Comparison of ENCODE assay signal across 27 cellular contexts in genomic region chr2:235264512-235264911, GRCh38.
DNase-seq lines count a peak whose midpoint lies in the region; ATAC-seq, FAIRE-seq and TF ChIP-seq lines count a peak whose summit lies in the region.
"Had no signal": no experiment of that assay in that cellular context is flagged by ENCODE, and none has a peak within 500 bp of the region (broad histone marks: within the 10 kb centered on the region; RNA-seq: fewer than 3 reads in every experiment).

No MANE protein-coding gene starts in this region.

- H4K20me1 ChIP-seq in HepG2 (ENCODE audit: insufficient read depth, low read length) = no peaks in the 10 kb centered on the region

- H3K27ac ChIP-seq in HepG2 (ENCODE audit: extremely low read length, insufficient read depth, low read length) (no peak overlapping the region), right lobe of liver (no peak overlapping the region), sigmoid colon (no peak overlapping the region)
- H3K27ac ChIP-seq: C4-2B, cardiac muscle cell, foreskin keratinocyte had no signal

- no peak overlapping the region for H3K9ac ChIP-seq in HepG2 (ENCODE audit: insufficient read depth, low read depth, low read length)

- in situ Hi-C loops in HepG2 (cut with HindIII; ENCODE audit: extremely low pct_ligation_motif_present, low pct_unique_long_range_greater_than_20kb) = no loop called here

- H3K4me1 ChIP-seq in HepG2 (ENCODE audit: insufficient read depth, low read length) (peaks cover 64% of the 10 kb centered on the region), right lobe of liver (no peaks in the 10 kb centered on the region), mucosa of descending colon (ENCODE audit: low read depth) (peaks cover 8% of the 10 kb centered on the region), sigmoid colon (peaks cover 0 to 4% (median 0%) of the 10 kb centered on the region in 4 donors)
- H3K4me1 ChIP-seq: esophagus muscularis mucosa, SJCRH30 had no signal

- DNase-seq in HepG2 (ENCODE audit: low spot score) (no peak), right lobe of liver (no peak), SW480 (ENCODE audit: low spot score) (peak; percentile 11), mucosa of descending colon (peak in 1 of 3 donors; percentile 29), GM10266 (ENCODE audit: extremely low spot score) (no peak), D341Med (ENCODE audit: low spot score) (no peak), RKO (ENCODE audit: low spot score) (no peak), sigmoid colon (no peak)
- DNase-seq: activated T-cell treated with anti-CD3 and anti-CD28 coated beads for 4 hours; heart left ventricle; left cardiac atrium; naive thymus-derived CD8-positive, alpha-beta T cell; NCI-H1048; NCI-H187; NCI-H524 treated with DMSO at 0.1 percent for 48 hours; stimulated activated CD4-positive, alpha-beta T cell treated with anti-CD3 and anti-CD28 coated beads, Interleukin-1b, Interleukin-23, amount 100 ng/mL, for 48 hours; stimulated activated CD8-positive, alpha-beta memory T cell treated with anti-CD3 and anti-CD28 coated beads, Interleukin-4, amount 100 ng/mL, for 48 hours; T-helper 2 cell had no signal

- H2AFZ ChIP-seq in HepG2 (ENCODE audit: low read length) = no peak overlapping the region

- WGBS in HepG2 (ENCODE audit: low lambda C conversion rate) = 58% methylated on average over 8 of the region's 8 CpGs
- WGBS in right lobe of liver (ENCODE audit: insufficient coverage, low coverage, low lambda C conversion rate, missing lambda C conversion rate) = 49% methylated on average over 8 of the region's 8 CpGs
- 31 to 82% methylated on average over 8 of the region's 8 CpGs for WGBS in sigmoid colon, 2 donors

- TF ChIP-seq RAD21 in HepG2 (CRISPR knock-in tag; IDR thresholded peaks at IDR 0.05) = no peak

- H3K4me2 ChIP-seq in HepG2 (ENCODE audit: low read depth, low read length) = no peak overlapping the region; the same call in 1 of the 2 replicates

- TF ChIP-seq POLR2A in HepG2 (IDR thresholded peaks at IDR 0.05; ENCODE audit: insufficient read depth in 1 of 2, low read depth in 2 of 2, low read length in 2 of 2) (no peak), right lobe of liver (IDR thresholded peaks at IDR 0.05) (no peak), sigmoid colon (IDR thresholded peaks at IDR 0.05) (no peak)

- FAIRE-seq in HepG2 (lab: Jason Lieb, UNC) = no peak
- FAIRE-seq: D721Med, H1 had no signal

- peaks cover 2 to 25% of the 10 kb centered on the region in 2 experiments; a peak in 3 of 5 replicates for H3K27me3 ChIP-seq in HepG2 (ENCODE audit: control insufficient read depth in 1 of 2, insufficient read depth in 2 of 2, low read length in 2 of 2)
- H3K27me3 ChIP-seq in right lobe of liver = no peaks in the 10 kb centered on the region
- no peaks in the 10 kb centered on the region for H3K27me3 ChIP-seq in sigmoid colon
- H3K27me3 ChIP-seq: cardiac muscle cell, foreskin keratinocyte, SJCRH30, upper lobe of left lung had no signal

- TF ChIP-seq CTCF in HepG2 (CRISPR knock-in tag; IDR thresholded peaks at IDR 0.05) = no peak
- TF ChIP-seq CTCF in right lobe of liver (IDR thresholded peaks at IDR 0.05) = no peak
- TF ChIP-seq CTCF in mucosa of descending colon (IDR thresholded peaks at IDR 0.05) = no peak
- TF ChIP-seq CTCF in GM10266 (IDR thresholded peaks at IDR 0.05; ENCODE audit: control insufficient read depth, insufficient read depth, low read depth, missing control alignments) = no peak
- no peak for TF ChIP-seq CTCF in sigmoid colon (IDR thresholded peaks at IDR 0.05)

- no peaks in the 10 kb centered on the region for H3K79me2 ChIP-seq in HepG2 (ENCODE audit: insufficient read depth, low read length)

- H3K9me3 ChIP-seq in HepG2 (ENCODE audit: low read length) = peaks cover 7% of the 10 kb centered on the region; the same call in 1 of the 2 replicates
- no peaks in the 10 kb centered on the region for H3K9me3 ChIP-seq in right lobe of liver
- H3K9me3 ChIP-seq in mucosa of descending colon = no peaks in the 10 kb centered on the region
- H3K9me3 ChIP-seq in sigmoid colon = no peaks in the 10 kb centered on the region
- H3K9me3 ChIP-seq: esophagus muscularis mucosa, heart left ventricle, SJCRH30, upper lobe of left lung had no signal

- BruUV-seq in HepG2 (replicated peaks; lab: Mats Ljungman, UMichigan) = no TSS peak

- ATAC-seq in HepG2 (no peak), right lobe of liver (no peak), mucosa of descending colon (peak; percentile 29)
- ATAC-seq: naive thymus-derived CD8-positive, alpha-beta T cell had no signal

- no peak for TF ChIP-seq EP300 in HepG2 (IDR thresholded peaks at IDR 0.05; ENCODE audit: low read depth in 2 of 2, low read length in 2 of 2)
- no peak for TF ChIP-seq EP300 in HepG2 (CRISPR knock-in tag; IDR thresholded peaks at IDR 0.05; ENCODE audit: borderline replicate concordance)
- TF ChIP-seq EP300 in sigmoid colon (IDR thresholded peaks at IDR 0.05) = no peak

- H3K4me3 ChIP-seq in HepG2 (replicated peaks in 1 of 3; ENCODE audit: insufficient read depth in 1 of 3, low read depth in 2 of 3, low read length in 3 of 3) (no peak overlapping the region), right lobe of liver (no peak overlapping the region), mucosa of descending colon (no peak overlapping the region), sigmoid colon (no peak overlapping the region)
- H3K4me3 ChIP-seq: cardiac muscle cell, esophagus muscularis mucosa, skin epidermis had no signal

- H3K36me3 ChIP-seq in HepG2 (replicated peaks in 1 of 2; ENCODE audit: control insufficient read depth in 1 of 2, insufficient read depth in 2 of 2, low read length in 2 of 2) = no peaks in the 10 kb centered on the region
- H3K36me3 ChIP-seq in right lobe of liver = no peaks in the 10 kb centered on the region
- H3K36me3 ChIP-seq in mucosa of descending colon (ENCODE audit: low read depth) = no peaks in the 10 kb centered on the region
- H3K36me3 ChIP-seq in sigmoid colon = no peaks in the 10 kb centered on the region
- H3K36me3 ChIP-seq: cardiac muscle cell, esophagus muscularis mucosa, heart left ventricle, SJCRH30, upper lobe of left lung had no signal

- intact Hi-C loops in HepG2 (cut with micrococcal nuclease; ENCODE audit: unreplicated experiment) (loop anchor here (10.0 kb wide), 1 partner anchor 330 kb away; no protein-coding TSS in a partner anchor), right lobe of liver (cut with DNase I) (no loop called here), mucosa of descending colon (cut with DNase I, micrococcal nuclease) (no loop called here), sigmoid colon (cut with DNase I) (no loop called here)

- CTCF ChIA-PET in HepG2 (lab: Yijun Ruan, JAX; ENCODE audit: low intra/inter-chr PET ratio, low total read pairs) = no interaction called here

- POLR2A ChIA-PET in HepG2 (lab: Yijun Ruan, JAX) = no interaction called here

TF ChIP-seq in HepG2, 621 proteins besides CTCF, POLR2A, EP300 and RAD21:
- TF ChIP-seq ZNF329 (CRISPR knock-in tag; IDR thresholded peaks at IDR 0.05; ENCODE audit: low read depth) (no peak), ZNF597 (CRISPR knock-in tag; IDR thresholded peaks at IDR 0.05) (no peak), HNRNPL (IDR thresholded peaks at IDR 0.05; ENCODE audit: low read depth, low read length) (0 out of 2 replicates have a peak, but pooled peaks have one; percentile 54)
- TF ChIP-seq, protein P1, sequence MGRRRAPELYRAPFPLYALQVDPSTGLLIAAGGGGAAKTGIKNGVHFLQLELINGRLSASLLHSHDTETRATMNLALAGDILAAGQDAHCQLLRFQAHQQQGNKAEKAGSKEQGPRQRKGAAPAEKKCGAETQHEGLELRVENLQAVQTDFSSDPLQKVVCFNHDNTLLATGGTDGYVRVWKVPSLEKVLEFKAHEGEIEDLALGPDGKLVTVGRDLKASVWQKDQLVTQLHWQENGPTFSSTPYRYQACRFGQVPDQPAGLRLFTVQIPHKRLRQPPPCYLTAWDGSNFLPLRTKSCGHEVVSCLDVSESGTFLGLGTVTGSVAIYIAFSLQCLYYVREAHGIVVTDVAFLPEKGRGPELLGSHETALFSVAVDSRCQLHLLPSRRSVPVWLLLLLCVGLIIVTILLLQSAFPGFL (CRISPR knock-in tag; IDR thresholded peaks at IDR 0.05) = no peak
